Comparison of ENCODE assay signal across 10 cellular contexts in genomic region chr17:29151567-29151966, GRCh38. TPM values are rescaled to one million over a fixed set of nuclear protein-coding genes. Genes with fewer than 3 reads are reported as not detected.
DNase-seq lines count a peak whose midpoint lies in the region; ATAC-seq and TF ChIP-seq lines count a peak whose summit lies in the region.
"Had no signal": no experiment of that assay in that cellular context is flagged by ENCODE, and none has a peak within 500 bp of the region (broad histone marks: within the 10 kb centered on the region; RNA-seq: fewer than 3 reads in every experiment).

No MANE protein-coding gene starts in this region.

- ATAC-seq in lower lobe of right lung (no peak), HG02759 (IDR thresholded peaks at IDR 0.05; ENCODE audit: unreplicated experiment) (no peak)

- TF ChIP-seq CTCF in breast epithelium (IDR thresholded peaks at IDR 0.05) (no peak), lower lobe of right lung (IDR thresholded peaks at IDR 0.05) (no peak), spleen (IDR thresholded peaks at IDR 0.05 in 8 of 11, conservative IDR thresholded peaks at IDR 0.05 in 3 of 11) (no peak), testis (IDR thresholded peaks at IDR 0.05) (no peak)

- 68 to 89% (median 75%) methylated on average over 4 of the region's 4 CpGs for WGBS in spleen, 5 donors
- WGBS in testis, 2 donors: 64 to 74% methylated on average over 3 to 4 of the region's 4 CpGs

- TF ChIP-seq POLR2A in breast epithelium (IDR thresholded peaks at IDR 0.05) (no peak), spleen (IDR thresholded peaks at IDR 0.05) (no peak), testis (IDR thresholded peaks at IDR 0.05) (no peak)

- peaks cover 28 to 60% of the 10 kb centered on the region in 2 donors for H3K4me1 ChIP-seq in breast epithelium
- H3K4me1 ChIP-seq in lower lobe of right lung: peaks cover 62% of the 10 kb centered on the region
- peaks cover 28 to 77% (median 55%) of the 10 kb centered on the region in 6 donors for H3K4me1 ChIP-seq in spleen
- H3K4me1 ChIP-seq in testis: peaks cover 30% of the 10 kb centered on the region

- intact Hi-C loops in breast epithelium (cut with DNase I; ENCODE audit: low total_unique reads): no loop called here
- intact Hi-C loops in lower lobe of right lung (cut with DNase I): no loop called here
- intact Hi-C loops in spleen (cut with DNase I; ENCODE audit: low total_unique reads): no loop called here
- intact Hi-C loops in testis (cut with DNase I; ENCODE audit: low total_unique reads): no loop called here

- H3K27ac ChIP-seq in breast epithelium (peak overlapping the region; percentile 82 to 85), lower lobe of right lung (no peak overlapping the region), spleen (peak overlapping the region in 3 of 8 donors; percentile 3 to 82 (median 36)), testis (no peak overlapping the region)
- H3K27ac ChIP-seq: neutrophil had no signal

- H3K9me3 ChIP-seq in breast epithelium: no peaks in the 10 kb centered on the region
- no peaks in the 10 kb centered on the region for H3K9me3 ChIP-seq in lower lobe of right lung
- no peaks in the 10 kb centered on the region for H3K9me3 ChIP-seq in spleen
- H3K9me3 ChIP-seq in testis: no peaks in the 10 kb centered on the region
- H3K9me3 ChIP-seq: neutrophil had no signal

- H3K27me3 ChIP-seq in breast epithelium (no peaks in the 10 kb centered on the region), lower lobe of right lung (ENCODE audit: low read depth) (no peaks in the 10 kb centered on the region), spleen (replicated peaks in 1 of 7) (peaks cover 0 to 3% (median 0%) of the 10 kb centered on the region in 7 donors), testis (no peaks in the 10 kb centered on the region)

- H3K4me3 ChIP-seq in breast epithelium (no peak overlapping the region), lower lobe of right lung (no peak overlapping the region), spleen (no peak overlapping the region), testis (no peak overlapping the region)

- no peaks in the 10 kb centered on the region for H3K36me3 ChIP-seq in breast epithelium
- H3K36me3 ChIP-seq in lower lobe of right lung: no peaks in the 10 kb centered on the region
- H3K36me3 ChIP-seq in spleen: no peaks in the 10 kb centered on the region
- H3K36me3 ChIP-seq in testis (ENCODE audit: low read depth, missing control alignments): no peaks in the 10 kb centered on the region
- H3K36me3 ChIP-seq: neutrophil had no signal

- DNase-seq in AG08396 (ENCODE audit: low spot score) (peak; percentile 62), LoVo (ENCODE audit: low spot score) (peak; percentile 79), breast epithelium (ENCODE audit: low spot score in 2 of 2) (no peak), medulla oblongata (ENCODE audit: extremely low spot score) (peak; percentile 71), lower lobe of right lung (no peak), spleen (no peak), testis (no peak)
- DNase-seq: NCI-H146 had no signal

RNA-seq across cellular contexts. Expression of gene MYO18A, which starts 28.6 kb away (rescaled TPM):
- total RNA-seq in breast epithelium (10 to 100 TPM; 31.5 to 71.1 (median 42.3) TPM), lower lobe of right lung (59.5 TPM), spleen (100 to 1,000 TPM in 2 of 7 donors, 10 to 100 TPM in 5; 57.6 to 114 (median 85.5) TPM), testis (100 to 1,000 TPM in 1 of 2 donors, 10 to 100 TPM in 1; 91.1 to 154 TPM)
- polyA plus RNA-seq in spleen (10 to 100 TPM; 24.2 to 55.0 (median 44.5) TPM), testis (ENCODE audit: insufficient read depth, low read depth, low replicate concordance) (89.1 TPM)

Comparison
In these comparisons a context has a peak if more than half of its experiments do, and no peak if none do; other contexts are left out.
1. DNase-seq: peak in AG08396 (single experiment), LoVo (single experiment) and medulla oblongata (single experiment); none in breast epithelium (0 of 2), lower lobe of right lung (single experiment), spleen (single experiment) and testis (single experiment).
2. H3K27ac ChIP-seq: peak in breast epithelium (2 of 2); none in lower lobe of right lung (single experiment) and testis (0 of 2).